Comparison of ENCODE assay signal across 15 cellular contexts in the genomic region with DNA sequence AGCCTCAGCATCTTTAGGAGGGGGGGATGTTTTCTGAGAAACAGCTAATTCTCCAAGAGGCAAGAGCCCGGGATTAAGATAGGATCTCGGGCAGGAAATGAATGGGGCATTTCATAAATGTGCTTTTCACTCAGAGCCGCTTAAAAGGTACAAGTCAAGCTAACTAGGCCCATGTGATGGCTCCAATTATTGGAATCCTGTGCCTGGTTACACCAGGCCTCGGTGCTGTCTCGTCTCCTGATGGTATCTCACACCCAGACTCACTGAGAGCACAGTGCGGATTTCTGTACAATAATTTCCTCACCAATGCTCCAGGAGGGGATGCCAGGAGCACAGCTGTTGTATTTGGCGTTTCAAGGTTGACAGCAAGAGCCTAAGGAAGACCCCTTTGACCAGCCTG.
DNase-seq lines count a peak whose midpoint lies in the region; ATAC-seq and TF ChIP-seq lines count a peak whose summit lies in the region.
"Had no signal": no experiment of that assay in that cellular context is flagged by ENCODE, and none has a peak within 500 bp of the region (broad histone marks: within the 10 kb centered on the region; RNA-seq: fewer than 3 reads in every experiment).

No MANE protein-coding gene starts in this region.

- no peaks in the 10 kb centered on the region for H3K79me2 ChIP-seq in smooth muscle cell (ENCODE audit: low read depth)

- intact Hi-C loops in activated CD8-positive, alpha-beta T cell treated with anti-CD3 and anti-CD28 coated beads for 36 hours (cut with micrococcal nuclease): loop anchor here (5.0 kb wide), 1 partner anchor 248 kb away; no protein-coding TSS in a partner anchor

- no peak overlapping the region for H3K4me3 ChIP-seq in BLaER1 treated with 17β-estradiol and CSF1 and Interleukin-3, amounts not matched to agents 10 nM and 100 nM
- H3K4me3 ChIP-seq in smooth muscle cell: no peak overlapping the region

- no peaks in the 10 kb centered on the region for H3K27me3 Mint-ChIP-seq in activated CD8-positive, alpha-beta T cell treated with anti-CD3 and anti-CD28 coated beads for 36 hours

- no peak overlapping the region for H3K27ac Mint-ChIP-seq in activated CD8-positive, alpha-beta T cell treated with anti-CD3 and anti-CD28 coated beads for 36 hours
- H3K27ac Mint-ChIP-seq: B cell; CD8-positive, alpha-beta memory T cell; H9 had no signal

- peaks cover 33 to 67% (median 45%) of the 10 kb centered on the region in 10 experiments for H3K4me1 ChIP-seq in BLaER1 treated with 17β-estradiol and CSF1 and Interleukin-3, amounts not matched to agents 10 nM and 100 nM
- H3K4me1 ChIP-seq in smooth muscle cell (ENCODE audit: low read depth): no peaks in the 10 kb centered on the region
- H3K4me1 ChIP-seq: Caco-2 had no signal

- peak; percentile 54; the same call in 1 of the 3 replicates for ATAC-seq in SK-N-SH treated with all-trans-retinoic acid at 6 μM for 48 hours
- no peak for ATAC-seq in left lobe of liver
- no peak for ATAC-seq in HG03565 (IDR thresholded peaks at IDR 0.05; ENCODE audit: unreplicated experiment)
- ATAC-seq in activated CD8-positive, alpha-beta T cell treated with anti-CD3 and anti-CD28 coated beads for 36 hours: no peak
- ATAC-seq: HepG2 had no signal

- H3K36me3 ChIP-seq in BLaER1 treated with 17β-estradiol and CSF1 and Interleukin-3, amounts not matched to agents 10 nM and 100 nM: no peaks in the 10 kb centered on the region
- no peaks in the 10 kb centered on the region for H3K36me3 ChIP-seq in smooth muscle cell (ENCODE audit: low read depth)

- H3K9me3 Mint-ChIP-seq in activated CD8-positive, alpha-beta T cell treated with anti-CD3 and anti-CD28 coated beads for 36 hours: no peaks in the 10 kb centered on the region
- H3K9me3 Mint-ChIP-seq: CD8-positive, alpha-beta memory T cell had no signal

- H2AFZ ChIP-seq in smooth muscle cell (ENCODE audit: low read depth): peak overlapping the region; percentile 3

- DNase-seq in left lobe of liver (ENCODE audit: low spot score) (peak; percentile 19), smooth muscle cell (lab: John Stamatoyannopoulos, UW; ENCODE audit: unreplicated experiment) (no peak)
- no peak for DNase-seq in activated effector memory CD4-positive, alpha-beta T cell treated with Interleukin-2 at 50 U/mL for 16 hours
- no peak for DNase-seq in activated CD8-positive, alpha-beta T cell treated with anti-CD3 and anti-CD28 coated beads for 36 hours
- DNase-seq: Caco-2, DND-41, GDM1, GOT3, H9 had no signal

- peaks cover 5% of the 10 kb centered on the region for H3F3A ChIP-seq in smooth muscle cell (ENCODE audit: low read depth)

- peak overlapping the region in 9 of 11 experiments; percentile 56 to 85 (median 77); a peak in 11 of 22 replicates for H3K4me2 ChIP-seq in BLaER1 treated with 17β-estradiol and CSF1 and Interleukin-3, amounts not matched to agents 10 nM and 100 nM
- peak overlapping the region; percentile 42 for H3K4me2 ChIP-seq in smooth muscle cell

- H3K27me3 ChIP-seq in BLaER1 treated with 17β-estradiol and CSF1 and Interleukin-3, amounts not matched to agents 10 nM and 100 nM: no peaks in the 10 kb centered on the region; a peak in 1 of 22 replicates
- no peaks in the 10 kb centered on the region for H3K27me3 ChIP-seq in smooth muscle cell (ENCODE audit: low read depth)

- no peak for TF ChIP-seq CTCF in smooth muscle cell (IDR thresholded peaks at IDR 0.05; ENCODE audit: borderline replicate concordance, insufficient read depth, poor library complexity, severe bottlenecking)
- no peak for TF ChIP-seq CTCF in activated CD8-positive, alpha-beta T cell treated with anti-CD3 and anti-CD28 coated beads for 36 hours (IDR thresholded peaks at IDR 0.05)

- POLR2A ChIA-PET in activated CD8-positive, alpha-beta T cell treated with anti-CD3 and anti-CD28 coated beads for 36 hours (lab: Charles Lee): interaction anchor here (0.9 kb wide), 1 partner anchor 11 kb away, joined by 3 read pairs; no protein-coding TSS in a partner anchor

- H3K9me3 ChIP-seq in BLaER1 treated with 17β-estradiol and CSF1 and Interleukin-3, amounts not matched to agents 10 nM and 100 nM (replicated peaks in 1 of 11): peaks cover 0 to 8% (median 0%) of the 10 kb centered on the region in 11 experiments; a peak in 3 of 22 replicates
- H3K9me3 ChIP-seq in smooth muscle cell (replicated peaks; ENCODE audit: low read depth): no peaks in the 10 kb centered on the region
- H3K9me3 ChIP-seq: Caco-2 had no signal

- peaks cover 3% of the 10 kb centered on the region for H3K4me1 Mint-ChIP-seq in activated CD8-positive, alpha-beta T cell treated with anti-CD3 and anti-CD28 coated beads for 36 hours (ENCODE audit: low read depth)

- no peak overlapping the region for H3K9ac ChIP-seq in BLaER1 treated with 17β-estradiol and CSF1 and Interleukin-3, amounts not matched to agents 10 nM and 100 nM
- no peak overlapping the region for H3K9ac ChIP-seq in smooth muscle cell (ENCODE audit: low read depth)

- H3K4me3 Mint-ChIP-seq in activated CD8-positive, alpha-beta T cell treated with anti-CD3 and anti-CD28 coated beads for 36 hours: no peak overlapping the region
- H3K4me3 Mint-ChIP-seq: B cell; CD8-positive, alpha-beta memory T cell; H9 had no signal

- H4K20me1 ChIP-seq in BLaER1 treated with 17β-estradiol and CSF1 and Interleukin-3, amounts not matched to agents 10 nM and 100 nM: no peaks in the 10 kb centered on the region
- no peaks in the 10 kb centered on the region for H4K20me1 ChIP-seq in smooth muscle cell (ENCODE audit: low read depth)

- CTCF ChIA-PET in activated CD8-positive, alpha-beta T cell treated with anti-CD3 and anti-CD28 coated beads for 36 hours (lab: Charles Lee): interaction anchor here (1.0 kb wide), 1 partner anchor 331 kb away, joined by 3 read pairs; no protein-coding TSS in a partner anchor

- H3K36me3 Mint-ChIP-seq in activated CD8-positive, alpha-beta T cell treated with anti-CD3 and anti-CD28 coated beads for 36 hours (ENCODE audit: low read depth): no peaks in the 10 kb centered on the region
- H3K36me3 Mint-ChIP-seq: CD8-positive, alpha-beta memory T cell had no signal

- no peak overlapping the region for H3K27ac ChIP-seq in BLaER1 treated with 17β-estradiol and CSF1 and Interleukin-3, amounts not matched to agents 10 nM and 100 nM
- H3K27ac ChIP-seq in smooth muscle cell (ENCODE audit: low read depth): peak overlapping the region; percentile 45

- 20% methylated on average over 7 of the region's 7 CpGs for WGBS in smooth muscle cell (ENCODE audit: low lambda C conversion rate)

TF ChIP-seq in SK-N-SH treated with all-trans-retinoic acid at 6 μM for 48 hours, 23 proteins besides CTCF, POLR2A, EP300 and RAD21:
- TF ChIP-seq TCF4 (CRISPR knock-in tag; IDR thresholded peaks at IDR 0.05; ENCODE audit: borderline replicate concordance) (peak; percentile 66; the same call in 1 of the 2 replicates), RARB (CRISPR knock-in tag; IDR thresholded peaks at IDR 0.05) (no peak)
- TF ChIP-seq, protein P1, sequence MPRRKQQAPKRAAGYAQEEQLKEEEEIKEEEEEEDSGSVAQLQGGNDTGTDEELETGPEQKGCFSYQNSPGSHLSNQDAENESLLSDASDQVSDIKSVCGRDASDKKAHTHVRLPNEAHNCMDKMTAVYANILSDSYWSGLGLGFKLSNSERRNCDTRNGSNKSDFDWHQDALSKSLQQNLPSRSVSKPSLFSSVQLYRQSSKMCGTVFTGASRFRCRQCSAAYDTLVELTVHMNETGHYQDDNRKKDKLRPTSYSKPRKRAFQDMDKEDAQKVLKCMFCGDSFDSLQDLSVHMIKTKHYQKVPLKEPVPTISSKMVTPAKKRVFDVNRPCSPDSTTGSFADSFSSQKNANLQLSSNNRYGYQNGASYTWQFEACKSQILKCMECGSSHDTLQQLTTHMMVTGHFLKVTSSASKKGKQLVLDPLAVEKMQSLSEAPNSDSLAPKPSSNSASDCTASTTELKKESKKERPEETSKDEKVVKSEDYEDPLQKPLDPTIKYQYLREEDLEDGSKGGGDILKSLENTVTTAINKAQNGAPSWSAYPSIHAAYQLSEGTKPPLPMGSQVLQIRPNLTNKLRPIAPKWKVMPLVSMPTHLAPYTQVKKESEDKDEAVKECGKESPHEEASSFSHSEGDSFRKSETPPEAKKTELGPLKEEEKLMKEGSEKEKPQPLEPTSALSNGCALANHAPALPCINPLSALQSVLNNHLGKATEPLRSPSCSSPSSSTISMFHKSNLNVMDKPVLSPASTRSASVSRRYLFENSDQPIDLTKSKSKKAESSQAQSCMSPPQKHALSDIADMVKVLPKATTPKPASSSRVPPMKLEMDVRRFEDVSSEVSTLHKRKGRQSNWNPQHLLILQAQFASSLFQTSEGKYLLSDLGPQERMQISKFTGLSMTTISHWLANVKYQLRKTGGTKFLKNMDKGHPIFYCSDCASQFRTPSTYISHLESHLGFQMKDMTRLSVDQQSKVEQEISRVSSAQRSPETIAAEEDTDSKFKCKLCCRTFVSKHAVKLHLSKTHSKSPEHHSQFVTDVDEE (CRISPR knock-in tag; IDR thresholded peaks at IDR 0.05): peak; percentile 52; the same call in 1 of the 2 replicates
